ENCODE assay signal across 8 cellular contexts in the genomic region with DNA sequence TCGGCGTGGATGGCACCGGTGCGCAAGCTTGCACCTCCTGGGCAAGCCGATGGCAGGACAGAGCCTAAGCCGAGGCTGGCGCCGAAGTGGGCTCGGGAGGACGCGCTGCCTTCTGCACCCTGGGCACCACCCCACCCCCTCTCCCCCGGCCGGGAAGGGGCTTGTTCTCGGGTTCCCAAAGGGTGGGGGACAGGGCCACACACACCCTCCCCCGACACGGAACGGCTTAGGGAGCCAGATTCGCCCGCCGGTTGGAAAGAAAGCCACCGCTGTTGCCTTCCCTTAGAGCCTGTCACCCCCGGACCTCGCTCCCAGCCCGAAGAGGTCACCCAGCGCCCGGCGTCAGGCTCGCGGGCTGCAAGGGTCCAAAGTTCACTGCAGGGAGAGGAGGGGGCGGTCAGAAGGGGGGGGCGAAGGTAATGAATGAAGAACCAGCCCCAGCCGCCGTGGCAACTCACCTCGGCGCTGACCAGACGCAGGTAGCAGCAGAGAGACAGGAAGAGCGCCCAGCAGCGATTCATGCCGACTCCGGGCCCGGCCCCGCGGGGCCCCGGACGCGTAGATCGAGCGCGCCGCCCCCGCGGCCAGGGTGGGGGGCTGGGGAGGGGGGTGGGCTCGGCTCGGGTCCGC. TPM values are rescaled to one million over a fixed set of nuclear protein-coding genes. Genes with fewer than 3 reads are reported as not detected.
A peak's percentile ranks its signal among the peaks of the same experiment; 100 is the strongest.
DNase-seq lines count a peak whose midpoint lies in the region; ATAC-seq and TF ChIP-seq lines count a peak whose summit lies in the region.

No MANE protein-coding gene starts in this region.

- H3K27ac ChIP-seq in RWPE2 (ENCODE audit: poor library complexity, severe bottlenecking) = peak overlapping the region; percentile 81
- H3K27ac ChIP-seq in osteoblast (ENCODE audit: low read depth, low read length) = no peak overlapping the region

- no peaks in the 10 kb centered on the region for H3K79me2 ChIP-seq in osteoblast (ENCODE audit: insufficient read depth, low read length)

- H3K9me3 ChIP-seq in RWPE2 (ENCODE audit: severe bottlenecking) (no peaks in the 10 kb centered on the region), osteoblast (ENCODE audit: low read depth, low read length) (no peaks in the 10 kb centered on the region)

- no peak overlapping the region for H2AFZ ChIP-seq in osteoblast (ENCODE audit: low read length)

- H3K27me3 ChIP-seq in RWPE2 (ENCODE audit: insufficient read depth, poor library complexity, severe bottlenecking) (no peaks in the 10 kb centered on the region), osteoblast (ENCODE audit: insufficient read depth, low read length) (peaks cover 63% of the 10 kb centered on the region)

- DNase-seq in D341Med (ENCODE audit: low spot score) = peak; percentile 62
- no peak for DNase-seq in RWPE2 (ENCODE audit: low spot score)
- DNase-seq in epithelial cell of proximal tubule (ENCODE audit: low read depth) = no peak
- DNase-seq in osteoblast (ENCODE audit: insufficient read length, low spot score, missing footprints) = peak; percentile 93
- no peak for DNase-seq in SHP77 treated with DMSO at 0.1 percent for 48 hours (lab: John Stamatoyannopoulos, UW)
- DNase-seq in DMS114 treated with DMSO at 0.1 percent for 48 hours (lab: John Stamatoyannopoulos, UW; ENCODE audit: unreplicated experiment) = no peak
- no peak for DNase-seq in NAMALWA (ENCODE audit: low spot score)
- no peak for DNase-seq in pons (ENCODE audit: low spot score)

- H3K4me2 ChIP-seq in osteoblast (ENCODE audit: insufficient read depth, low read length) = no peak overlapping the region

- ATAC-seq in RWPE2 (ENCODE audit: low read depth) = peak; percentile 5; the same call in 2 of the 3 replicates

- no peaks in the 10 kb centered on the region for H4K20me1 ChIP-seq in osteoblast (ENCODE audit: insufficient read depth, low read length)

- peak overlapping the region; percentile 86 for H3K4me3 ChIP-seq in RWPE2 (ENCODE audit: severe bottlenecking)
- peak overlapping the region; percentile 80 for H3K4me3 ChIP-seq in epithelial cell of proximal tubule (ENCODE audit: low read depth, low read length)
- H3K4me3 ChIP-seq in osteoblast (ENCODE audit: insufficient read depth, low read length) = no peak overlapping the region

- H3K4me1 ChIP-seq in RWPE2 (ENCODE audit: insufficient read depth, poor library complexity, severe bottlenecking) = peaks cover 27% of the 10 kb centered on the region
- no peaks in the 10 kb centered on the region for H3K4me1 ChIP-seq in osteoblast (ENCODE audit: insufficient read depth, low read length)

- no peaks in the 10 kb centered on the region for H3K36me3 ChIP-seq in RWPE2 (ENCODE audit: low read depth)
- H3K36me3 ChIP-seq in osteoblast (ENCODE audit: insufficient read depth, low read length) = no peaks in the 10 kb centered on the region

- no peak for TF ChIP-seq CTCF in RWPE2 (IDR thresholded peaks at IDR 0.05; ENCODE audit: poor library complexity, severe bottlenecking)
- TF ChIP-seq CTCF in epithelial cell of proximal tubule (conservative IDR thresholded peaks at IDR 0.05; ENCODE audit: low read depth, low read length) = no peak
- no peak for TF ChIP-seq CTCF in osteoblast (IDR thresholded peaks at IDR 0.05; ENCODE audit: extremely low read depth, low read depth, low read length)

RNA-seq across cellular contexts. Expression of gene PDGFB, which starts 1.2 kb away (rescaled TPM):
- 41.1 and 79.6 TPM in 2 replicates for total RNA-seq in epithelial cell of proximal tubule
- under 0.01 TPM in 1 of 2 replicates, not detected in the other for total RNA-seq in osteoblast

Comparison
In these comparisons a context has a peak if more than half of its experiments do, and no peak if none do; other contexts are left out.
1. DNase-seq: peak in D341Med (single experiment) and osteoblast (single experiment); none in RWPE2 (single experiment), epithelial cell of proximal tubule (single experiment), SHP77 treated with DMSO at 0.1 percent for 48 hours (single experiment), DMS114 treated with DMSO at 0.1 percent for 48 hours (single experiment), NAMALWA (single experiment) and pons (single experiment).
2. RNA of gene PDGFB, which starts 1.2 kb away (total RNA-seq): 41.1 to 79.6 TPM in epithelial cell of proximal tubule; under 0.01 TPM in osteoblast; every median in the first group is over 10 times any median in the second.